1 cellular context compared by ENCODE assay signal in the genomic region with DNA sequence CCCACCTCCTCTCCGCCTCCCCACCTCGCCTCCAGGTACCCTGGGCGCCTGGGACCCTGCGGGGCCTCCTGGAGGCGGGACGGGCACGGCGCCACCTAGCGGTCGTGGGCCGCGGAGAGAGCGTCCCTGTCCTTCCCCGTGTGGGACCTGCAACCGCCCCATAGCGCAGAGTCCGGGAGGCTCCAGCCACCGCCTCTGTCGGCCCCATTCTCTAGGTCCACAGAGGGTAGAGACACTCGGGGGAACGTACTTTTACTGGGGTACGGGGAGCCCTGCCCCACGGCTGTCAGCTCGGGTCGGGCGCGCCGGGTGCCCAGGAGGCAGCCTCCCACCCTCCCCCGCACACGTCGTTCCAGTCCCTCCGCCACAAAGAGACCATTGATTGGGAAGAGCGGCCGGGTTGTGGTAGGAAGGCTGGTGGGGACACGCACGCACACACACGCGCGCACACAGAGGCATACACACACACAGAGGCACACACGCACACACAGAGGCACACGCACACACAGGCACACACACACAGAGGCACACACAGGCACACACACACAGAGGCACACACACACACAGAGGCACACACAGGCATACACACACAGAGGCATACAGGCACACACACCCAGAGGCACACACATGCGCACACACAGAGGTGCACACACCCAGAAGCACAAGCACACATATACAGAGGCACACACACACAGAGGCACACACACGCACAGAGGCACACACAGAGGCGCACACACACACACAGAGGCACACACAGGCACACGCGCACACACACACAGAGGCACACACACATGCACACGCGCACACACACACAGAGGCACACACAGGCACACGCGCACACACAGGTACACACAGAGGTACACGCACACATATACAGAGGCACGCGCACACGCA.
TF ChIP-seq lines count a peak whose summit lies in the region.

No MANE protein-coding gene starts in this region.

TF ChIP-seq in H1, 55 proteins besides CTCF, POLR2A, EP300 and RAD21 (continued from another document):
- TF ChIP-seq, protein P1, sequence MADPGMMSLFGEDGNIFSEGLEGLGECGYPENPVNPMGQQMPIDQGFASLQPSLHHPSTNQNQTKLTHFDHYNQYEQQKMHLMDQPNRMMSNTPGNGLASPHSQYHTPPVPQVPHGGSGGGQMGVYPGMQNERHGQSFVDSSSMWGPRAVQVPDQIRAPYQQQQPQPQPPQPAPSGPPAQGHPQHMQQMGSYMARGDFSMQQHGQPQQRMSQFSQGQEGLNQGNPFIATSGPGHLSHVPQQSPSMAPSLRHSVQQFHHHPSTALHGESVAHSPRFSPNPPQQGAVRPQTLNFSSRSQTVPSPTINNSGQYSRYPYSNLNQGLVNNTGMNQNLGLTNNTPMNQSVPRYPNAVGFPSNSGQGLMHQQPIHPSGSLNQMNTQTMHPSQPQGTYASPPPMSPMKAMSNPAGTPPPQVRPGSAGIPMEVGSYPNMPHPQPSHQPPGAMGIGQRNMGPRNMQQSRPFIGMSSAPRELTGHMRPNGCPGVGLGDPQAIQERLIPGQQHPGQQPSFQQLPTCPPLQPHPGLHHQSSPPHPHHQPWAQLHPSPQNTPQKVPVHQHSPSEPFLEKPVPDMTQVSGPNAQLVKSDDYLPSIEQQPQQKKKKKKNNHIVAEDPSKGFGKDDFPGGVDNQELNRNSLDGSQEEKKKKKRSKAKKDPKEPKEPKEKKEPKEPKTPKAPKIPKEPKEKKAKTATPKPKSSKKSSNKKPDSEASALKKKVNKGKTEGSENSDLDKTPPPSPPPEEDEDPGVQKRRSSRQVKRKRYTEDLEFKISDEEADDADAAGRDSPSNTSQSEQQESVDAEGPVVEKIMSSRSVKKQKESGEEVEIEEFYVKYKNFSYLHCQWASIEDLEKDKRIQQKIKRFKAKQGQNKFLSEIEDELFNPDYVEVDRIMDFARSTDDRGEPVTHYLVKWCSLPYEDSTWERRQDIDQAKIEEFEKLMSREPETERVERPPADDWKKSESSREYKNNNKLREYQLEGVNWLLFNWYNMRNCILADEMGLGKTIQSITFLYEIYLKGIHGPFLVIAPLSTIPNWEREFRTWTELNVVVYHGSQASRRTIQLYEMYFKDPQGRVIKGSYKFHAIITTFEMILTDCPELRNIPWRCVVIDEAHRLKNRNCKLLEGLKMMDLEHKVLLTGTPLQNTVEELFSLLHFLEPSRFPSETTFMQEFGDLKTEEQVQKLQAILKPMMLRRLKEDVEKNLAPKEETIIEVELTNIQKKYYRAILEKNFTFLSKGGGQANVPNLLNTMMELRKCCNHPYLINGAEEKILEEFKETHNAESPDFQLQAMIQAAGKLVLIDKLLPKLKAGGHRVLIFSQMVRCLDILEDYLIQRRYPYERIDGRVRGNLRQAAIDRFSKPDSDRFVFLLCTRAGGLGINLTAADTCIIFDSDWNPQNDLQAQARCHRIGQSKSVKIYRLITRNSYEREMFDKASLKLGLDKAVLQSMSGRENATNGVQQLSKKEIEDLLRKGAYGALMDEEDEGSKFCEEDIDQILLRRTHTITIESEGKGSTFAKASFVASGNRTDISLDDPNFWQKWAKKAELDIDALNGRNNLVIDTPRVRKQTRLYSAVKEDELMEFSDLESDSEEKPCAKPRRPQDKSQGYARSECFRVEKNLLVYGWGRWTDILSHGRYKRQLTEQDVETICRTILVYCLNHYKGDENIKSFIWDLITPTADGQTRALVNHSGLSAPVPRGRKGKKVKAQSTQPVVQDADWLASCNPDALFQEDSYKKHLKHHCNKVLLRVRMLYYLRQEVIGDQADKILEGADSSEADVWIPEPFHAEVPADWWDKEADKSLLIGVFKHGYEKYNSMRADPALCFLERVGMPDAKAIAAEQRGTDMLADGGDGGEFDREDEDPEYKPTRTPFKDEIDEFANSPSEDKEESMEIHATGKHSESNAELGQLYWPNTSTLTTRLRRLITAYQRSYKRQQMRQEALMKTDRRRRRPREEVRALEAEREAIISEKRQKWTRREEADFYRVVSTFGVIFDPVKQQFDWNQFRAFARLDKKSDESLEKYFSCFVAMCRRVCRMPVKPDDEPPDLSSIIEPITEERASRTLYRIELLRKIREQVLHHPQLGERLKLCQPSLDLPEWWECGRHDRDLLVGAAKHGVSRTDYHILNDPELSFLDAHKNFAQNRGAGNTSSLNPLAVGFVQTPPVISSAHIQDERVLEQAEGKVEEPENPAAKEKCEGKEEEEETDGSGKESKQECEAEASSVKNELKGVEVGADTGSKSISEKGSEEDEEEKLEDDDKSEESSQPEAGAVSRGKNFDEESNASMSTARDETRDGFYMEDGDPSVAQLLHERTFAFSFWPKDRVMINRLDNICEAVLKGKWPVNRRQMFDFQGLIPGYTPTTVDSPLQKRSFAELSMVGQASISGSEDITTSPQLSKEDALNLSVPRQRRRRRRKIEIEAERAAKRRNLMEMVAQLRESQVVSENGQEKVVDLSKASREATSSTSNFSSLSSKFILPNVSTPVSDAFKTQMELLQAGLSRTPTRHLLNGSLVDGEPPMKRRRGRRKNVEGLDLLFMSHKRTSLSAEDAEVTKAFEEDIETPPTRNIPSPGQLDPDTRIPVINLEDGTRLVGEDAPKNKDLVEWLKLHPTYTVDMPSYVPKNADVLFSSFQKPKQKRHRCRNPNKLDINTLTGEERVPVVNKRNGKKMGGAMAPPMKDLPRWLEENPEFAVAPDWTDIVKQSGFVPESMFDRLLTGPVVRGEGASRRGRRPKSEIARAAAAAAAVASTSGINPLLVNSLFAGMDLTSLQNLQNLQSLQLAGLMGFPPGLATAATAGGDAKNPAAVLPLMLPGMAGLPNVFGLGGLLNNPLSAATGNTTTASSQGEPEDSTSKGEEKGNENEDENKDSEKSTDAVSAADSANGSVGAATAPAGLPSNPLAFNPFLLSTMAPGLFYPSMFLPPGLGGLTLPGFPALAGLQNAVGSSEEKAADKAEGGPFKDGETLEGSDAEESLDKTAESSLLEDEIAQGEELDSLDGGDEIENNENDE (IDR thresholded peaks at IDR 0.05; ENCODE audit: insufficient replicate concordance, low read length): no peak
- TF ChIP-seq FOSL1 (IDR thresholded peaks at IDR 0.05; ENCODE audit: insufficient read depth, low read depth, low read length): no peak
- peak; percentile 31 for TF ChIP-seq KDM4A (IDR thresholded peaks at IDR 0.05; ENCODE audit: low read depth, low read length, severe bottlenecking)
- TF ChIP-seq ZNF274 (IDR thresholded peaks at IDR 0.05; ENCODE audit: borderline replicate concordance, extremely low read depth, low read length): no peak
- no peak for TF ChIP-seq SAP30 (IDR thresholded peaks at IDR 0.05; ENCODE audit: insufficient read depth, insufficient replicate concordance, low read length)
- no peak for TF ChIP-seq POLR2AphosphoS5 (IDR thresholded peaks at IDR 0.05; ENCODE audit: low read depth, low read length)
- TF ChIP-seq CREB1 (IDR thresholded peaks at IDR 0.05): peak; percentile 43; the same call in 1 of the 2 replicates
- TF ChIP-seq MAFK (IDR thresholded peaks at IDR 0.05; ENCODE audit: low read depth, low read length): no peak
- TF ChIP-seq, protein P2, sequence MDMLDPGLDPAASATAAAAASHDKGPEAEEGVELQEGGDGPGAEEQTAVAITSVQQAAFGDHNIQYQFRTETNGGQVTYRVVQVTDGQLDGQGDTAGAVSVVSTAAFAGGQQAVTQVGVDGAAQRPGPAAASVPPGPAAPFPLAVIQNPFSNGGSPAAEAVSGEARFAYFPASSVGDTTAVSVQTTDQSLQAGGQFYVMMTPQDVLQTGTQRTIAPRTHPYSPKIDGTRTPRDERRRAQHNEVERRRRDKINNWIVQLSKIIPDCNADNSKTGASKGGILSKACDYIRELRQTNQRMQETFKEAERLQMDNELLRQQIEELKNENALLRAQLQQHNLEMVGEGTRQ (IDR thresholded peaks at IDR 0.05; ENCODE audit: low read length): no peak
- no peak for TF ChIP-seq SIRT6 (IDR thresholded peaks at IDR 0.05; ENCODE audit: low read length)
- TF ChIP-seq BRCA1 (IDR thresholded peaks at IDR 0.05; ENCODE audit: low read depth, low read length): no peak
- TF ChIP-seq NANOG (IDR thresholded peaks at IDR 0.05; ENCODE audit: insufficient read depth, low read depth, low read length, poor library complexity, severe bottlenecking): peak; percentile 17
- no peak for TF ChIP-seq CEBPB (IDR thresholded peaks at IDR 0.05; ENCODE audit: low read depth, low read length)
- no peak for TF ChIP-seq RXRA (IDR thresholded peaks at IDR 0.05; ENCODE audit: insufficient read depth, low read depth, low read length)
- TF ChIP-seq EZH2 (IDR thresholded peaks at IDR 0.05; ENCODE audit: low read depth, low read length, severe bottlenecking): peak; percentile 27
- TF ChIP-seq SP4 (IDR thresholded peaks at IDR 0.05; ENCODE audit: low read length): no peak
- TF ChIP-seq YY1 (IDR thresholded peaks at IDR 0.05; ENCODE audit: low read depth, low read length): peak; percentile 40; the same call in 1 of the 2 replicates
- TF ChIP-seq RFX5 (IDR thresholded peaks at IDR 0.05; ENCODE audit: borderline replicate concordance, low read depth, low read length): no peak
- TF ChIP-seq TBP (IDR thresholded peaks at IDR 0.05; ENCODE audit: low read depth, low read length): no peak
- TF ChIP-seq HDAC2 (IDR thresholded peaks at IDR 0.05; ENCODE audit: borderline replicate concordance in 1 of 2, low read depth in 2 of 2, low read length in 2 of 2): peak in 1 of 2 experiments; percentile 91; a peak in 1 of 4 replicates
- TF ChIP-seq BCL11A (IDR thresholded peaks at IDR 0.05; ENCODE audit: low read depth in 2 of 2, low read length in 2 of 2): no peak
- peak; percentile 98 for TF ChIP-seq KDM1A (IDR thresholded peaks at IDR 0.05; ENCODE audit: borderline replicate concordance, low read length)
- no peak for TF ChIP-seq NRF1 (IDR thresholded peaks at IDR 0.05; ENCODE audit: low read depth, low read length)
- peak; percentile 71; the same call in 1 of the 2 replicates for TF ChIP-seq GABPA (IDR thresholded peaks at IDR 0.05; ENCODE audit: borderline replicate concordance, insufficient read depth, low read length)
- no peak for TF ChIP-seq TAF7 (optimal IDR thresholded peaks at IDR 0.05; ENCODE audit: borderline replicate concordance, low read depth, low read length)
- TF ChIP-seq SRF (IDR thresholded peaks at IDR 0.05; ENCODE audit: low read depth, low read length): no peak
- no peak for TF ChIP-seq RNF2 (IDR thresholded peaks at IDR 0.05; ENCODE audit: borderline replicate concordance, low read depth, low read length, missing control alignments, poor library complexity, severe bottlenecking)
